In genomic region chr18:55214534-55214933, GRCh38 we compare ENCODE assay signal across 29 cellular contexts.
"Had no signal": no experiment of that assay in that cellular context is flagged by ENCODE, and none has a peak within 500 bp of the region (broad histone marks: within the 10 kb centered on the region; RNA-seq: fewer than 3 reads in every experiment).

No MANE protein-coding gene starts in this region.

- DNase-seq: activated CD4-positive, alpha-beta T cell treated with anti-CD3 and anti-CD28 coated beads for 36 hours; activated CD4-positive, alpha-beta T cell treated with anti-CD3 and anti-CD28 coated beads, Interleukin-2, amount 10 ng/mL, durations not matched to agents 7 days and 5 days; activated CD4-positive, alpha-beta T cell treated with anti-CD3 and anti-CD28 coated beads, Interleukin-2, amount 50 U/mL, for 48 hours; activated CD8-positive, alpha-beta memory T cell treated with anti-CD3 and anti-CD28 coated beads, Interleukin-2, amount 10 ng/mL, durations not matched to agents 7 days and 5 days; activated CD8-positive, alpha-beta memory T cell treated with anti-CD3 and anti-CD28 coated beads, Interleukin-2, amount 50 U/mL, for 48 hours; activated effector memory CD4-positive, alpha-beta T cell treated with Interleukin-2 at 50 U/mL for 16 hours; activated naive CD4-positive, alpha-beta T cell treated with anti-CD3 and anti-CD28 coated beads, Interleukin-2, amount 10 ng/mL, durations not matched to agents 7 days and 5 days; activated naive CD8-positive, alpha-beta T cell treated with anti-CD3 and anti-CD28 coated beads, Interleukin-2, amount 50 U/mL, for 24 hours; activated T-cell treated with anti-CD3 and anti-CD28 coated beads, Interleukin-2, amount 50 U/mL, for 48 hours; anterior cingulate cortex; cerebellar nuclear complex; NCI-H1105; NCI-H1417 treated with DMSO at 0.1 percent for 48 hours; NCI-H1930; NCI-H2081 treated with DMSO at 0.1 percent for 48 hours; NCI-H226; NCI-H524 treated with DMSO at 0.1 percent for 48 hours; NK-92 treated with Interleukin-12 subunit alpha and Interleukin-12 subunit beta, amount 100 ng/mL, for 24 hours; PC-3; Peyer's patch; RPMI8226; SHP77 treated with DMSO at 0.1 percent for 48 hours; SK-N-SH had no signal

- ATAC-seq: activated CD4-positive, alpha-beta T cell treated with anti-CD3 and anti-CD28 coated beads for 36 hours; activated CD4-positive, CD25-positive, alpha-beta regulatory T cell treated with anti-CD3 and anti-CD28 coated beads, Interleukin-2, amount 50 U/mL, for 24 hours; activated CD8-positive, alpha-beta memory T cell treated with anti-CD3 and anti-CD28 coated beads, Interleukin-2, amount 10 ng/mL, durations not matched to agents 7 days and 5 days; activated naive CD8-positive, alpha-beta T cell treated with anti-CD3 and anti-CD28 coated beads, Interleukin-2, amount 50 U/mL, for 24 hours; PC-3 had no signal

- H3K4me3 ChIP-seq: Peyer's patch, SJSA1 had no signal

- H3K4me2 ChIP-seq: SK-N-SH had no signal

- H3K27ac Mint-ChIP-seq: activated CD4-positive, alpha-beta T cell treated with anti-CD3 and anti-CD28 coated beads for 36 hours; activated CD4-positive, alpha-beta T cell treated with anti-CD3 and anti-CD28 coated beads, Interleukin-2, amount 10 ng/mL, durations not matched to agents 7 days and 5 days; activated CD8-positive, alpha-beta memory T cell treated with anti-CD3 and anti-CD28 coated beads, Interleukin-2, amount 10 ng/mL, durations not matched to agents 7 days and 5 days; activated naive CD4-positive, alpha-beta T cell treated with anti-CD3 and anti-CD28 coated beads, Interleukin-2, amount 10 ng/mL, durations not matched to agents 7 days and 5 days; activated naive CD8-positive, alpha-beta T cell; activated naive CD8-positive, alpha-beta T cell treated with anti-CD3 and anti-CD28 coated beads, Interleukin-2, amount 50 U/mL, for 24 hours; brain; T-helper 1 cell treated with Interleukin-12 subunit alpha and Interleukin-12 subunit beta and Interleukin-4 antibody, amounts not matched to agents 30 μg/mL and 1 μg/mL, for 36 hours; T-helper 2 cell treated with Interferon-gamma antibody and Interleukin-4, amounts not matched to agents 5 μg/mL and 100 μg/mL, for 36 hours had no signal

- H3K4me1 Mint-ChIP-seq: activated CD4-positive, alpha-beta T cell treated with anti-CD3 and anti-CD28 coated beads for 36 hours; activated CD4-positive, alpha-beta T cell treated with anti-CD3 and anti-CD28 coated beads, Interleukin-2, amount 10 ng/mL, durations not matched to agents 7 days and 5 days; activated CD8-positive, alpha-beta memory T cell treated with anti-CD3 and anti-CD28 coated beads, Interleukin-2, amount 10 ng/mL, durations not matched to agents 7 days and 5 days; activated naive CD4-positive, alpha-beta T cell treated with anti-CD3 and anti-CD28 coated beads, Interleukin-2, amount 10 ng/mL, durations not matched to agents 7 days and 5 days; activated naive CD8-positive, alpha-beta T cell treated with anti-CD3 and anti-CD28 coated beads, Interleukin-2, amount 50 U/mL, for 24 hours; brain had no signal

- H3K4me1 ChIP-seq: Peyer's patch, SJSA1 had no signal

- H3K27ac ChIP-seq: Peyer's patch, SJSA1 had no signal

- H3K9ac ChIP-seq: SK-N-SH had no signal

- H3K9me2 ChIP-seq: SK-N-SH had no signal

- H3K27me3 ChIP-seq: Peyer's patch, SJSA1 had no signal

- H3K9me3 Mint-ChIP-seq: activated CD4-positive, alpha-beta T cell treated with anti-CD3 and anti-CD28 coated beads, Interleukin-2, amount 10 ng/mL, durations not matched to agents 7 days and 5 days; T-helper 1 cell treated with Interleukin-12 subunit alpha and Interleukin-12 subunit beta and Interleukin-4 antibody, amounts not matched to agents 30 μg/mL and 1 μg/mL, for 36 hours; T-helper 2 cell treated with Interferon-gamma antibody and Interleukin-4, amounts not matched to agents 5 μg/mL and 100 μg/mL, for 36 hours had no signal

- H3K27me3 Mint-ChIP-seq: activated CD4-positive, alpha-beta T cell treated with anti-CD3 and anti-CD28 coated beads for 36 hours; activated CD4-positive, alpha-beta T cell treated with anti-CD3 and anti-CD28 coated beads, Interleukin-2, amount 10 ng/mL, durations not matched to agents 7 days and 5 days; activated CD8-positive, alpha-beta memory T cell treated with anti-CD3 and anti-CD28 coated beads, Interleukin-2, amount 10 ng/mL, durations not matched to agents 7 days and 5 days; activated naive CD4-positive, alpha-beta T cell treated with anti-CD3 and anti-CD28 coated beads, Interleukin-2, amount 10 ng/mL, durations not matched to agents 7 days and 5 days had no signal

- H3K36me3 ChIP-seq: Peyer's patch, SJSA1 had no signal

- H3K9me3 ChIP-seq: Peyer's patch, SJSA1, SK-N-SH had no signal

- H3K4me3 Mint-ChIP-seq: activated CD4-positive, alpha-beta T cell treated with anti-CD3 and anti-CD28 coated beads for 36 hours; activated CD4-positive, alpha-beta T cell treated with anti-CD3 and anti-CD28 coated beads, Interleukin-2, amount 10 ng/mL, durations not matched to agents 7 days and 5 days; activated CD8-positive, alpha-beta memory T cell treated with anti-CD3 and anti-CD28 coated beads, Interleukin-2, amount 10 ng/mL, durations not matched to agents 7 days and 5 days; activated naive CD4-positive, alpha-beta T cell treated with anti-CD3 and anti-CD28 coated beads, Interleukin-2, amount 10 ng/mL, durations not matched to agents 7 days and 5 days; activated naive CD8-positive, alpha-beta T cell; activated naive CD8-positive, alpha-beta T cell treated with anti-CD3 and anti-CD28 coated beads, Interleukin-2, amount 50 U/mL, for 24 hours; brain; T-helper 1 cell treated with Interleukin-12 subunit alpha and Interleukin-12 subunit beta and Interleukin-4 antibody, amounts not matched to agents 30 μg/mL and 1 μg/mL, for 36 hours; T-helper 2 cell treated with Interferon-gamma antibody and Interleukin-4, amounts not matched to agents 5 μg/mL and 100 μg/mL, for 36 hours had no signal

- H3K36me3 Mint-ChIP-seq: activated CD8-positive, alpha-beta memory T cell treated with anti-CD3 and anti-CD28 coated beads, Interleukin-2, amount 10 ng/mL, durations not matched to agents 7 days and 5 days; activated naive CD4-positive, alpha-beta T cell treated with anti-CD3 and anti-CD28 coated beads, Interleukin-2, amount 10 ng/mL, durations not matched to agents 7 days and 5 days; activated naive CD8-positive, alpha-beta T cell; brain had no signal
